Comparison of ENCODE assay signal across 1 cellular context in the genomic region with DNA sequence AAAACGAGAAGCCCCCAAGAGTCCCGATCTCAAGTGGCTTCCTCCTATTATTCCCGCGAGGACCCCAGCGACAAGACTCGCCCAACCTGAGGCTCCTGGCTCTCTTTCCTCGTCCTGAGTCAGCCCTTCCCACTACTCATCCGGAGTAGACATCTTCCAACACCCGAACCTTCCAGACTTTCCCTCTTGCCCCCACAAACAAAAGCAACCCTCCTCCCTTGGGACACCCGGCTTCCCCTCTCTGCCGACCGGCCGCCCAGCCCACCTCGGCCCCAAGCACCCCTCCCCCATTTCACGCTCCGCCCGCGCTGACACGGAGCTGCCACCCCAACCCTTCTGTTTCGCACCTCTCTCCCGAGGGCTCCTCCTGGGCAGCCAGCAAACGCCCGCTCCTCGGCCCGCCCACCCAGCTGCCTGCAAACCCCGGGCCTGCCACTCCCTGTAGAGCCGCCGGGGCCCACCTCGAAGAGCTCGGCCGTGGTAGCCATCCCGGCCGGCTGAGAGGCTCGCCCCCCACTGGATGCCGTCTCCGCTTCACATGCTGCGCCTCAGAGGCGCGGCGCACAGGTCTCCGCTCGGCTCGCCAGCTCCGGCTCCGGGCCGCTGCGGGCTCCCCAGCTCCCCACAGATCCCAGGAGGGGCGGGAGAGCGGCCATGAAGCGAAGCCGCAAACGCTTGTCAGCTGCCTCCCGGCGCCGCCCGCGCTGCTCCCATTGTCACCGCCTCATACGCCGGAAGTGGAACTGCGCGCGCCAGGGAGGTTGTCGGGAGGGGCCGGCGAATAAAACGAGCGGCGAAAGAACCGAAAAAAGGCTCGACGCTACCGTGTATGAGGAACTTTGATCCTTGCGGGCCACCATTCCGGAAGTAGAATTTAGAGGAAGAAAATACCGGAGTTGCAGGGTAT.
TF ChIP-seq lines count a peak whose summit lies in the region.

A gene with protein sequence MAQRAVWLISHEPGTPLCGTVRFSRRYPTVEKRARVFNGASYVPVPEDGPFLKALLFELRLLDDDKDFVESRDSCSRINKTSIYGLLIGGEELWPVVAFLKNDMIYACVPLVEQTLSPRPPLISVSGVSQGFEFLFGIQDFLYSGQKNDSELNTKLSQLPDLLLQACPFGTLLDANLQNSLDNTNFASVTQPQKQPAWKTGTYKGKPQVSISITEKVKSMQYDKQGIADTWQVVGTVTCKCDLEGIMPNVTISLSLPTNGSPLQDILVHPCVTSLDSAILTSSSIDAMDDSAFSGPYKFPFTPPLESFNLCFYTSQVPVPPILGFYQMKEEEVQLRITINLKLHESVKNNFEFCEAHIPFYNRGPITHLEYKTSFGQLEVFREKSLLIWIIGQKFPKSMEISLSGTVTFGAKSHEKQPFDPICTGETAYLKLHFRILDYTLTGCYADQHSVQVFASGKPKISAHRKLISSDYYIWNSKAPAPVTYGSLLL (plus strand): TSS at position 811 of the 907 bp plus-strand sequence. CDS start 344 bp downstream, outside the sequence.
A gene with protein sequence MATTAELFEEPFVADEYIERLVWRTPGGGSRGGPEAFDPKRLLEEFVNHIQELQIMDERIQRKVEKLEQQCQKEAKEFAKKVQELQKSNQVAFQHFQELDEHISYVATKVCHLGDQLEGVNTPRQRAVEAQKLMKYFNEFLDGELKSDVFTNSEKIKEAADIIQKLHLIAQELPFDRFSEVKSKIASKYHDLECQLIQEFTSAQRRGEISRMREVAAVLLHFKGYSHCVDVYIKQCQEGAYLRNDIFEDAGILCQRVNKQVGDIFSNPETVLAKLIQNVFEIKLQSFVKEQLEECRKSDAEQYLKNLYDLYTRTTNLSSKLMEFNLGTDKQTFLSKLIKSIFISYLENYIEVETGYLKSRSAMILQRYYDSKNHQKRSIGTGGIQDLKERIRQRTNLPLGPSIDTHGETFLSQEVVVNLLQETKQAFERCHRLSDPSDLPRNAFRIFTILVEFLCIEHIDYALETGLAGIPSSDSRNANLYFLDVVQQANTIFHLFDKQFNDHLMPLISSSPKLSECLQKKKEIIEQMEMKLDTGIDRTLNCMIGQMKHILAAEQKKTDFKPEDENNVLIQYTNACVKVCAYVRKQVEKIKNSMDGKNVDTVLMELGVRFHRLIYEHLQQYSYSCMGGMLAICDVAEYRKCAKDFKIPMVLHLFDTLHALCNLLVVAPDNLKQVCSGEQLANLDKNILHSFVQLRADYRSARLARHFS (minus strand): TSS at position 745 of the 907 bp plus-strand sequence. CDS start 257 bp downstream, at position 488.

TF ChIP-seq in HepG2, 621 proteins besides CTCF, POLR2A, EP300 and RAD21 (continued from another document and continues in another):
- TF ChIP-seq NAIF1 (CRISPR knock-in tag; IDR thresholded peaks at IDR 0.05; ENCODE audit: borderline replicate concordance) (peak; percentile 63; the same call in 1 of the 2 replicates), MYNN (CRISPR knock-in tag; IDR thresholded peaks at IDR 0.05; ENCODE audit: low read depth) (no peak), SIN3A (IDR thresholded peaks at IDR 0.05; ENCODE audit: borderline replicate concordance, low read depth, low read length) (peak; percentile 85), ZNF138 (CRISPR knock-in tag; IDR thresholded peaks at IDR 0.05; ENCODE audit: low read depth) (no peak; the same call in 1 of the 2 replicates), JARID2 (CRISPR knock-in tag; IDR thresholded peaks at IDR 0.05; ENCODE audit: insufficient replicate concordance) (no peak), ZNF331 (CRISPR knock-in tag; IDR thresholded peaks at IDR 0.05) (no peak), NR2F2 (IDR thresholded peaks at IDR 0.05; ENCODE audit: borderline replicate concordance, low read depth) (0 out of 2 replicates have a peak, but pooled peaks have one; percentile 41), RFX1 (IDR thresholded peaks at IDR 0.05) (no peak), ZNF556 (CRISPR knock-in tag; IDR thresholded peaks at IDR 0.05; ENCODE audit: borderline replicate concordance) (peak; percentile 62; the same call in 1 of the 2 replicates), KDM2A (CRISPR knock-in tag; IDR thresholded peaks at IDR 0.05; ENCODE audit: borderline replicate concordance, low read depth) (peak; percentile 86; the same call in 1 of the 2 replicates), ZNF335 (CRISPR knock-in tag; IDR thresholded peaks at IDR 0.05) (peak; percentile 81), MAFK (conservative IDR thresholded peaks at IDR 0.05 in 1 of 2, IDR thresholded peaks at IDR 0.05 in 1 of 2; ENCODE audit: low read length in 2 of 2) (no peak), WIZ (CRISPR knock-in tag; IDR thresholded peaks at IDR 0.05) (no peak), ZNF3 (CRISPR knock-in tag; IDR thresholded peaks at IDR 0.05) (no peak), GPN1 (CRISPR knock-in tag; IDR thresholded peaks at IDR 0.05; ENCODE audit: borderline replicate concordance) (no peak), MED8 (CRISPR knock-in tag; IDR thresholded peaks at IDR 0.05; ENCODE audit: insufficient replicate concordance) (peak; percentile 80), ZBTB7B (CRISPR knock-in tag; IDR thresholded peaks at IDR 0.05) (peak; percentile 67), ZNF567 (CRISPR knock-in tag; IDR thresholded peaks at IDR 0.05; ENCODE audit: borderline replicate concordance) (no peak), DNMT3B (CRISPR knock-in tag; conservative IDR thresholded peaks at IDR 0.05) (0 out of 2 replicates have a peak, but pooled peaks have one; percentile 54), ZNF598 (CRISPR knock-in tag; IDR thresholded peaks at IDR 0.05; ENCODE audit: borderline replicate concordance) (peak; percentile 17; the same call in 1 of the 2 replicates), HOXA9 (CRISPR knock-in tag; IDR thresholded peaks at IDR 0.05; ENCODE audit: borderline replicate concordance) (peak; percentile 73; the same call in 1 of the 2 replicates), PTBP1 (IDR thresholded peaks at IDR 0.05; ENCODE audit: low read depth, low read length, poor library complexity, severe bottlenecking) (peak; percentile 55), SMAD3 (CRISPR knock-in tag; IDR thresholded peaks at IDR 0.05) (0 out of 2 replicates have a peak, but pooled peaks have one; percentile 33)
- TF ChIP-seq, protein P1, sequence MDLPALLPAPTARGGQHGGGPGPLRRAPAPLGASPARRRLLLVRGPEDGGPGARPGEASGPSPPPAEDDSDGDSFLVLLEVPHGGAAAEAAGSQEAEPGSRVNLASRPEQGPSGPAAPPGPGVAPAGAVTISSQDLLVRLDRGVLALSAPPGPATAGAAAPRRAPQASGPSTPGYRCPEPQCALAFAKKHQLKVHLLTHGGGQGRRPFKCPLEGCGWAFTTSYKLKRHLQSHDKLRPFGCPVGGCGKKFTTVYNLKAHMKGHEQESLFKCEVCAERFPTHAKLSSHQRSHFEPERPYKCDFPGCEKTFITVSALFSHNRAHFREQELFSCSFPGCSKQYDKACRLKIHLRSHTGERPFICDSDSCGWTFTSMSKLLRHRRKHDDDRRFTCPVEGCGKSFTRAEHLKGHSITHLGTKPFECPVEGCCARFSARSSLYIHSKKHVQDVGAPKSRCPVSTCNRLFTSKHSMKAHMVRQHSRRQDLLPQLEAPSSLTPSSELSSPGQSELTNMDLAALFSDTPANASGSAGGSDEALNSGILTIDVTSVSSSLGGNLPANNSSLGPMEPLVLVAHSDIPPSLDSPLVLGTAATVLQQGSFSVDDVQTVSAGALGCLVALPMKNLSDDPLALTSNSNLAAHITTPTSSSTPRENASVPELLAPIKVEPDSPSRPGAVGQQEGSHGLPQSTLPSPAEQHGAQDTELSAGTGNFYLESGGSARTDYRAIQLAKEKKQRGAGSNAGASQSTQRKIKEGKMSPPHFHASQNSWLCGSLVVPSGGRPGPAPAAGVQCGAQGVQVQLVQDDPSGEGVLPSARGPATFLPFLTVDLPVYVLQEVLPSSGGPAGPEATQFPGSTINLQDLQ (CRISPR knock-in tag; IDR thresholded peaks at IDR 0.05): no peak
- TF ChIP-seq, protein P2, sequence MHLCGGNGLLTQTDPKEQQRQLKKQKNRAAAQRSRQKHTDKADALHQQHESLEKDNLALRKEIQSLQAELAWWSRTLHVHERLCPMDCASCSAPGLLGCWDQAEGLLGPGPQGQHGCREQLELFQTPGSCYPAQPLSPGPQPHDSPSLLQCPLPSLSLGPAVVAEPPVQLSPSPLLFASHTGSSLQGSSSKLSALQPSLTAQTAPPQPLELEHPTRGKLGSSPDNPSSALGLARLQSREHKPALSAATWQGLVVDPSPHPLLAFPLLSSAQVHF (CRISPR knock-in tag; IDR thresholded peaks at IDR 0.05): peak; percentile 77; the same call in 1 of the 2 replicates
- TF ChIP-seq, protein P3, sequence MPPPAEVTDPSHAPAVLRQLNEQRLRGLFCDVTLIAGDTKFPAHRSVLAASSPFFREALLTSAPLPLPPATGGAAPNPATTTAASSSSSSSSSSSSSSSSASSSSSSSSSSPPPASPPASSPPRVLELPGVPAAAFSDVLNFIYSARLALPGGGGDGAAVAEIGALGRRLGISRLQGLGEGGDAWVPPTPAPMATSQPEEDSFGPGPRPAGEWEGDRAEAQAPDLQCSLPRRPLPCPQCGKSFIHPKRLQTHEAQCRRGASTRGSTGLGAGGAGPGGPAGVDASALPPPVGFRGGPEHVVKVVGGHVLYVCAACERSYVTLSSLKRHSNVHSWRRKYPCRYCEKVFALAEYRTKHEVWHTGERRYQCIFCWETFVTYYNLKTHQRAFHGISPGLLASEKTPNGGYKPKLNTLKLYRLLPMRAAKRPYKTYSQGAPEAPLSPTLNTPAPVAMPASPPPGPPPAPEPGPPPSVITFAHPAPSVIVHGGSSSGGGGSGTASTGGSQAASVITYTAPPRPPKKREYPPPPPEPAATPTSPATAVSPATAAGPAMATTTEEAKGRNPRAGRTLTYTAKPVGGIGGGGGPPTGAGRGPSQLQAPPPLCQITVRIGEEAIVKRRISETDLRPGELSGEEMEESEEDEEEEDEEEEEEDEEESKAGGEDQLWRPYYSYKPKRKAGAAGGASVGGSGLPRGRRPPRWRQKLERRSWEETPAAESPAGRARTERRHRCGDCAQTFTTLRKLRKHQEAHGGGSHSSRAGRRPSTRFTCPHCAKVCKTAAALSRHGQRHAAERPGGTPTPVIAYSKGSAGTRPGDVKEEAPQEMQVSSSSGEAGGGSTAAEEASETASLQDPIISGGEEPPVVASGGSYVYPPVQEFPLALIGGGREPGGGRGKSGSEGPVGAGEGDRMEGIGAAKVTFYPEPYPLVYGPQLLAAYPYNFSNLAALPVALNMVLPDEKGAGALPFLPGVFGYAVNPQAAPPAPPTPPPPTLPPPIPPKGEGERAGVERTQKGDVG (CRISPR knock-in tag; IDR thresholded peaks at IDR 0.05; ENCODE audit: borderline replicate concordance): peak; percentile 60; the same call in 1 of the 2 replicates
- TF ChIP-seq, protein P4, sequence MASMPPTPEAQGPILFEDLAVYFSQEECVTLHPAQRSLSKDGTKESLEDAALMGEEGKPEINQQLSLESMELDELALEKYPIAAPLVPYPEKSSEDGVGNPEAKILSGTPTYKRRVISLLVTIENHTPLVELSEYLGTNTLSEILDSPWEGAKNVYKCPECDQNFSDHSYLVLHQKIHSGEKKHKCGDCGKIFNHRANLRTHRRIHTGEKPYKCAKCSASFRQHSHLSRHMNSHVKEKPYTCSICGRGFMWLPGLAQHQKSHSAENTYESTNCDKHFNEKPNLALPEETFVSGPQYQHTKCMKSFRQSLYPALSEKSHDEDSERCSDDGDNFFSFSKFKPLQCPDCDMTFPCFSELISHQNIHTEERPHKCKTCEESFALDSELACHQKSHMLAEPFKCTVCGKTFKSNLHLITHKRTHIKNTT (CRISPR knock-in tag; IDR thresholded peaks at IDR 0.05): no peak
- TF ChIP-seq, protein P5, sequence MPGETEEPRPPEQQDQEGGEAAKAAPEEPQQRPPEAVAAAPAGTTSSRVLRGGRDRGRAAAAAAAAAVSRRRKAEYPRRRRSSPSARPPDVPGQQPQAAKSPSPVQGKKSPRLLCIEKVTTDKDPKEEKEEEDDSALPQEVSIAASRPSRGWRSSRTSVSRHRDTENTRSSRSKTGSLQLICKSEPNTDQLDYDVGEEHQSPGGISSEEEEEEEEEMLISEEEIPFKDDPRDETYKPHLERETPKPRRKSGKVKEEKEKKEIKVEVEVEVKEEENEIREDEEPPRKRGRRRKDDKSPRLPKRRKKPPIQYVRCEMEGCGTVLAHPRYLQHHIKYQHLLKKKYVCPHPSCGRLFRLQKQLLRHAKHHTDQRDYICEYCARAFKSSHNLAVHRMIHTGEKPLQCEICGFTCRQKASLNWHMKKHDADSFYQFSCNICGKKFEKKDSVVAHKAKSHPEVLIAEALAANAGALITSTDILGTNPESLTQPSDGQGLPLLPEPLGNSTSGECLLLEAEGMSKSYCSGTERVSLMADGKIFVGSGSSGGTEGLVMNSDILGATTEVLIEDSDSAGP (CRISPR knock-in tag; IDR thresholded peaks at IDR 0.05; ENCODE audit: borderline replicate concordance): peak; percentile 95; the same call in 1 of the 2 replicates
- TF ChIP-seq, protein P6, sequence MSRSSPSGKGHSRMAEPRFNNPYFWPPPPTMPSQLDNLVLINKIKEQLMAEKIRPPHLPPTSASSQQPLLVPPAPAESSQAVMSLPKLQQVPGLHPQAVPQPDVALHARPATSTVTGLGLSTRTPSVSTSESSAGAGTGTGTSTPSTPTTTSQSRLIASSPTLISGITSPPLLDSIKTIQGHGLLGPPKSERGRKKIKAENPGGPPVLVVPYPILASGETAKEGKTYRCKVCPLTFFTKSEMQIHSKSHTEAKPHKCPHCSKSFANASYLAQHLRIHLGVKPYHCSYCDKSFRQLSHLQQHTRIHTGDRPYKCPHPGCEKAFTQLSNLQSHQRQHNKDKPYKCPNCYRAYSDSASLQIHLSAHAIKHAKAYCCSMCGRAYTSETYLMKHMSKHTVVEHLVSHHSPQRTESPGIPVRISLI (CRISPR knock-in tag; IDR thresholded peaks at IDR 0.05; ENCODE audit: borderline replicate concordance): peak; percentile 69; the same call in 1 of the 2 replicates
- TF ChIP-seq, protein P7, sequence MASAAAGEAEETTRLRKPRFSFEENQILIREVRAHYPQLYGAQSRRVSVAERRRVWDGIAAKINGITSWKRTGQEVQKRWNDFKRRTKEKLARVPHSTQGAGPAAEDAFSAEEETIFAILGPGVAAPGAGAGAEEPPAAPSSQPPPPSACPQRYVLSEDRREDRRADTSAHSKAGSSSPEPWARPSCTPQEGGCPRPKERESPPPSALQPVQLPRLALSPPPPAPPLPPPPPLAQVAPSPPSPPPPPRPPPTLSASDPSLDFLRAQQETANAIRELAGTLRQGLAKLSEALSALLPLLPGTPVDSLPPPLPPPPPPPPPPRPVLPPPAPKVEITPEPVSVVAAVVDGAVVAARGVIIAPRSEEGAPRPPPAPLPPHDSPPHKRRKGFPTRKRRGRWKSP (CRISPR knock-in tag; IDR thresholded peaks at IDR 0.05): peak; percentile 91
- TF ChIP-seq, protein P8, sequence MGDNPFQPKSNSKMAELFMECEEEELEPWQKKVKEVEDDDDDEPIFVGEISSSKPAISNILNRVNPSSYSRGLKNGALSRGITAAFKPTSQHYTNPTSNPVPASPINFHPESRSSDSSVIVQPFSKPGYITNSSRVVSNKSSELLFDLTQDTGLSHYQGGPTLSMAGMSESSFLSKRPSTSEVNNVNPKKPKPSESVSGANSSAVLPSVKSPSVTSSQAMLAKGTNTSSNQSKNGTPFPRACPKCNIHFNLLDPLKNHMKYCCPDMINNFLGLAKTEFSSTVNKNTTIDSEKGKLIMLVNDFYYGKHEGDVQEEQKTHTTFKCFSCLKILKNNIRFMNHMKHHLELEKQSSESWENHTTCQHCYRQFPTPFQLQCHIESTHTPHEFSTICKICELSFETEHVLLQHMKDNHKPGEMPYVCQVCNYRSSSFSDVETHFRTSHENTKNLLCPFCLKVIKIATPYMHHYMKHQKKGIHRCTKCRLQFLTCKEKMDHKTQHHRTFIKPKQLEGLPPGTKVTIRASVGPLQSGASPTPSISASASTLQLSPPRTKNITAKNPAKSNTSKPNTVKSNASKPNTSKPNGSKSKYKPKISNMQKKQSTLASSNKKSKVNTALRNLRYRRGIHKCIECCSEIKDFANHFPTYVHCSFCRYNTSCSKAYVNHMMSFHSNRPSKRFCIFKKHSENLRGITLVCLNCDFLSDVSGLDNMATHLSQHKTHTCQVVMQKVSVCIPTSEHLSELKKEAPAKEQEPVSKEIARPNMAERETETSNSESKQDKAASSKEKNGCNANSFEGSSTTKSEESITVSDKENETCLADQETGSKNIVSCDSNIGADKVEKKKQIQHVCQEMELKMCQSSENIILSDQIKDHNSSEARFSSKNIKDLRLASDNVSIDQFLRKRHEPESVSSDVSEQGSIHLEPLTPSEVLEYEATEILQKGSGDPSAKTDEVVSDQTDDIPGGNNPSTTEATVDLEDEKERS (CRISPR knock-in tag; IDR thresholded peaks at IDR 0.05): peak; percentile 65; the same call in 1 of the 2 replicates
